In genomic region chr19:36687214-36688056, GRCh38 we compare ENCODE assay signal across 1 cellular context.
TF ChIP-seq lines count a peak whose summit lies in the region.

TSS of gene ZNF567 (plus strand) at chr19:36687612. CDS start at chr19:36694868, 7,256 bp downstream.

TF ChIP-seq in HepG2, 621 proteins besides CTCF, POLR2A, EP300 and RAD21 (continued from another document and continues in another):
- TF ChIP-seq AHDC1 (CRISPR knock-in tag; IDR thresholded peaks at IDR 0.05; ENCODE audit: borderline replicate concordance), result no peak
- no peak for TF ChIP-seq ZKSCAN5 (CRISPR knock-in tag; IDR thresholded peaks at IDR 0.05)
- TF ChIP-seq ISL2 (CRISPR knock-in tag; IDR thresholded peaks at IDR 0.05), result no peak
- peak; percentile 14; the same call in 1 of the 2 replicates for TF ChIP-seq ZNF205 (CRISPR knock-in tag; IDR thresholded peaks at IDR 0.05)
- TF ChIP-seq BORCS8-MEF2B (CRISPR knock-in tag; IDR thresholded peaks at IDR 0.05), result peak; percentile 71; the same call in 1 of the 2 replicates
- peak; percentile 84 for TF ChIP-seq U2AF1 (optimal IDR thresholded peaks at IDR 0.05; ENCODE audit: low read depth, low read length)
- no peak for TF ChIP-seq RORA (CRISPR knock-in tag; IDR thresholded peaks at IDR 0.05)
- no peak for TF ChIP-seq ZNF569 (CRISPR knock-in tag; IDR thresholded peaks at IDR 0.05; ENCODE audit: borderline replicate concordance)
- TF ChIP-seq SUZ12 (IDR thresholded peaks at IDR 0.05; ENCODE audit: low read depth, low read length), result peak; percentile 74
- peak; percentile 60; the same call in 1 of the 2 replicates for TF ChIP-seq ATF7-NPFF (CRISPR knock-in tag; IDR thresholded peaks at IDR 0.05; ENCODE audit: low read depth)
- TF ChIP-seq ZNF550 (CRISPR knock-in tag; IDR thresholded peaks at IDR 0.05; ENCODE audit: borderline replicate concordance), result 0 out of 2 replicates have a peak, but pooled peaks have one; percentile 17
- TF ChIP-seq PREB (CRISPR knock-in tag; IDR thresholded peaks at IDR 0.05), result no peak
- TF ChIP-seq HES4 (CRISPR knock-in tag; IDR thresholded peaks at IDR 0.05; ENCODE audit: borderline replicate concordance), result no peak
- peak; percentile 71 for TF ChIP-seq RBM39 (IDR thresholded peaks at IDR 0.05; ENCODE audit: low read depth, low read length, poor library complexity, severe bottlenecking)
- no peak for TF ChIP-seq HOXA7 (CRISPR knock-in tag; IDR thresholded peaks at IDR 0.05)
- TF ChIP-seq HOXA9 (CRISPR knock-in tag; IDR thresholded peaks at IDR 0.05; ENCODE audit: borderline replicate concordance), result peak; percentile 42; the same call in 1 of the 2 replicates
- TF ChIP-seq ZNF724P (CRISPR knock-in tag; IDR thresholded peaks at IDR 0.05; ENCODE audit: borderline replicate concordance), result no peak; the same call in 1 of the 2 replicates
- TF ChIP-seq TRIM22 (IDR thresholded peaks at IDR 0.05), result no peak
- no peak for TF ChIP-seq SYNCRIP (IDR thresholded peaks at IDR 0.05; ENCODE audit: insufficient read depth, low read depth, low read length)
- peak; percentile 88 for TF ChIP-seq ZNF687 (CRISPR knock-in tag; IDR thresholded peaks at IDR 0.05)
- no peak for TF ChIP-seq CEBPB (IDR thresholded peaks at IDR 0.05; ENCODE audit: borderline replicate concordance, low read depth, low read length)
- TF ChIP-seq ELK4 (CRISPR knock-in tag; IDR thresholded peaks at IDR 0.05; ENCODE audit: borderline replicate concordance), result no peak
- peak; percentile 64; the same call in 1 of the 2 replicates for TF ChIP-seq KDM5A (IDR thresholded peaks at IDR 0.05; ENCODE audit: borderline replicate concordance, low read length)
- TF ChIP-seq NR1H2 (CRISPR knock-in tag; IDR thresholded peaks at IDR 0.05; ENCODE audit: borderline replicate concordance, low read depth), result no peak
- peak; percentile 92 for TF ChIP-seq KMT2B (CRISPR knock-in tag; IDR thresholded peaks at IDR 0.05)
- no peak for TF ChIP-seq DDIT3 (CRISPR knock-in tag; IDR thresholded peaks at IDR 0.05)
- TF ChIP-seq ZNF234 (CRISPR knock-in tag; conservative IDR thresholded peaks at IDR 0.05), result no peak
- TF ChIP-seq DNMT3B (CRISPR knock-in tag; conservative IDR thresholded peaks at IDR 0.05), result no peak
- TF ChIP-seq RCOR2 (CRISPR knock-in tag; IDR thresholded peaks at IDR 0.05), result no peak
- no peak for TF ChIP-seq ZBTB4 (CRISPR knock-in tag; IDR thresholded peaks at IDR 0.05; ENCODE audit: borderline replicate concordance)
- TF ChIP-seq KAT2B (IDR thresholded peaks at IDR 0.05; ENCODE audit: borderline replicate concordance, low read depth, low read length), result no peak
- TF ChIP-seq ADNP (CRISPR knock-in tag; IDR thresholded peaks at IDR 0.05), result no peak
- TF ChIP-seq ZNF121 (CRISPR knock-in tag; IDR thresholded peaks at IDR 0.05), result no peak; the same call in 1 of the 2 replicates
- peak; percentile 90 for TF ChIP-seq KDM2A (CRISPR knock-in tag; IDR thresholded peaks at IDR 0.05; ENCODE audit: borderline replicate concordance, low read depth)
- peak; percentile 51; the same call in 1 of the 2 replicates for TF ChIP-seq ZBTB38 (CRISPR knock-in tag; IDR thresholded peaks at IDR 0.05)
- no peak for TF ChIP-seq ZNF513 (CRISPR knock-in tag; conservative IDR thresholded peaks at IDR 0.05)
- TF ChIP-seq HOMEZ (CRISPR knock-in tag; IDR thresholded peaks at IDR 0.05; ENCODE audit: low read depth), result peak; percentile 74
- TF ChIP-seq ZNF577 (CRISPR knock-in tag; IDR thresholded peaks at IDR 0.05; ENCODE audit: borderline replicate concordance, low read depth), result no peak
- no peak; the same call in 1 of the 2 replicates for TF ChIP-seq EED (CRISPR knock-in tag; IDR thresholded peaks at IDR 0.05)
- no peak for TF ChIP-seq ZNF674 (CRISPR knock-in tag; IDR thresholded peaks at IDR 0.05; ENCODE audit: low read depth)
- 0 out of 2 replicates have a peak, but pooled peaks have one; percentile 34 for TF ChIP-seq SATB2 (CRISPR knock-in tag; IDR thresholded peaks at IDR 0.05)
- no peak for TF ChIP-seq ZNF460 (CRISPR knock-in tag; IDR thresholded peaks at IDR 0.05; ENCODE audit: borderline replicate concordance)
- no peak for TF ChIP-seq ZNF773 (CRISPR knock-in tag; IDR thresholded peaks at IDR 0.05; ENCODE audit: borderline replicate concordance)
